ENCODE assay signal across 31 cellular contexts in the genomic region with DNA sequence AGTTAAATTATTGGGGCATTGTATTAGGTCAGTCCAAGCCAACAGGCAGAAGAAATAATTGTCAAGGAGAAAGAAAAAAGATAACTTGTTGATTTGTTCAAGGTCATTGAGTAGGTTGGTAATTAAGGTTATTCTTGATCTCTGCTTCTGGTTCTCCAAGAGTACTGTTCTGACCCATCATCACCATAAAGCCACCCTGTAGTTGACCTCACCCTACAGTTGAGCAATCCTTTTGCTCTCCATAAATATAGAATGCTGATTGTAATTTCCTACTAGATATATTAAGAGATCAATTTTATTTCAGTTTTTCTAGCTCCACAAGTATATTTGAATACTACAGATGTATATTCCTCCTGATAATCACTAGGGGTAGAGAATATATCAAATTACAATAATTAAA.
"Had no signal": no experiment of that assay in that cellular context is flagged by ENCODE, and none has a peak within 500 bp of the region (broad histone marks: within the 10 kb centered on the region; RNA-seq: fewer than 3 reads in every experiment).

No MANE protein-coding gene starts in this region.

- H3K36me3 ChIP-seq: heart right ventricle, left lung, lower lobe of right lung, neural progenitor cell, neutrophil, tibial nerve, upper lobe of left lung, vagina had no signal

- ATAC-seq: heart right ventricle; left cardiac atrium; left lung; lower lobe of right lung; natural killer cell; right cardiac atrium; sciatic nerve; stimulated activated memory B cell treated with anti-CD40 and anti-IgM and Interleukin-4, amounts not matched to agents 10 μg/mL and 1 μg/mL and 100 μg/mL, for 72 hours; stimulated activated naive CD8-positive, alpha-beta T cell treated with anti-CD3 and anti-CD28 coated beads, Interleukin-15, amount 100 ng/mL, for 72 hours had no signal

- H3K4me3 ChIP-seq: heart right ventricle, left lung, lower lobe of right lung, neural progenitor cell, skin epidermis, tibial nerve, upper lobe of left lung, vagina had no signal

- H3K4me1 ChIP-seq: heart right ventricle, left lung, lower lobe of right lung, neural progenitor cell, parathyroid adenoma, tibial nerve, upper lobe of left lung, vagina had no signal

- H3K27ac ChIP-seq: heart right ventricle, left lung, lower lobe of right lung, neural progenitor cell, neutrophil, parathyroid adenoma, skin epidermis, tibial nerve, upper lobe of left lung, vagina had no signal

- H3K4me2 ChIP-seq: neural progenitor cell had no signal

- H3K9me3 ChIP-seq: heart right ventricle, left lung, lower lobe of right lung, neutrophil, tibial nerve, upper lobe of left lung, vagina had no signal

- DNase-seq: heart right ventricle; hippocampal formation; kidney glomerular epithelial cell; left cardiac atrium; left lung; lower lobe of right lung; mammary epithelial cell; mesenchymal stem cell; naive B cell; natural killer cell; nephron progenitor cell; occipital lobe; retina; right cardiac atrium; stimulated activated CD4-positive, alpha-beta T cell treated with anti-CD3 and anti-CD28 coated beads, Interleukin-1b, Interleukin-23, amount 100 ng/mL, for 48 hours; stimulated activated CD4-positive, alpha-beta T cell treated with anti-CD3 and anti-CD28 coated beads, Interleukin-2, amount 100 ng/mL, for 48 hours; stimulated activated CD4-positive, alpha-beta T cell treated with anti-CD3 and anti-CD28 coated beads, Interleukin-4, amount 100 ng/mL, for 4 hours; stimulated activated CD8-positive, alpha-beta memory T cell treated with anti-CD3 and anti-CD28 coated beads, Interleukin-4, amount 100 ng/mL, for 48 hours; stimulated activated naive CD4-positive, alpha-beta T cell treated with Interleukin-2 at 50 U/mL for 16 hours; stimulated activated naive CD8-positive, alpha-beta T cell treated with anti-CD3 and anti-CD28 coated beads, Interleukin-15, amount 100 ng/mL, for 72 hours; substantia nigra; upper lobe of left lung had no signal

- H2AFZ ChIP-seq: neural progenitor cell, parathyroid adenoma had no signal

- H3K9ac ChIP-seq: neural progenitor cell, parathyroid adenoma had no signal

- FAIRE-seq: keratinocyte had no signal

- H3K27me3 ChIP-seq: heart right ventricle, left lung, neural progenitor cell, neutrophil, tibial nerve, upper lobe of left lung, vagina had no signal

- H3K79me2 ChIP-seq: parathyroid adenoma had no signal
